8 cellular contexts compared by ENCODE assay signal in genomic region chr12:57452937-57453509, GRCh38. TPM values are rescaled to one million over a fixed set of nuclear protein-coding genes. Genes with fewer than 3 reads are reported as not detected.
DNase-seq lines count a peak whose midpoint lies in the region; ATAC-seq and TF ChIP-seq lines count a peak whose summit lies in the region.

No MANE protein-coding gene starts in this region.

- peaks cover 0 to 11% (median 5%) of the 10 kb centered on the region in 3 experiments for H3K27me3 ChIP-seq in neuronal stem cell (ENCODE audit: control insufficient read depth in 3 of 3, insufficient read depth in 3 of 3, low read depth in 1 of 3, low read length in 3 of 3)
- no peaks in the 10 kb centered on the region for H3K27me3 ChIP-seq in aorta (ENCODE audit: control insufficient read depth in 1 of 2, insufficient read depth in 2 of 2, low read length in 1 of 2)

- peak; percentile 94 for TF ChIP-seq CTCF in GM10248 (IDR thresholded peaks at IDR 0.05; ENCODE audit: control extremely low read depth, extremely low read depth, low read depth, missing control alignments)

- no peak overlapping the region for H2BK12ac ChIP-seq in neuronal stem cell (ENCODE audit: low read length)

- H3K36me3 ChIP-seq in neuronal stem cell (replicated peaks in 1 of 2; ENCODE audit: control insufficient read depth in 2 of 2, insufficient read depth in 2 of 2, low read length in 2 of 2) (no peaks in the 10 kb centered on the region), aorta (ENCODE audit: control insufficient read depth in 1 of 2, insufficient read depth in 2 of 2, low read length in 1 of 2) (no peaks in the 10 kb centered on the region)

- peak; percentile 66 for DNase-seq in GM10248 (ENCODE audit: extremely low spot score)
- peak; percentile 66 for DNase-seq in NCI-H774 (lab: John Stamatoyannopoulos, UW)
- peak; percentile 84 for DNase-seq in activated CD8-positive, alpha-beta memory T cell treated with anti-CD3 and anti-CD28 coated beads, Interleukin-2, amount 50 U/mL, for 48 hours
- DNase-seq in foreskin melanocyte: peak; percentile 44
- no peak for DNase-seq in neuronal stem cell (ENCODE audit: low spot score)
- DNase-seq in aorta: peak; percentile 87 to 94

- no peak overlapping the region for H3K9ac ChIP-seq in neuronal stem cell (ENCODE audit: low read depth, low read length, poor library complexity)

- H2BK15ac ChIP-seq in neuronal stem cell (ENCODE audit: low read length): no peak overlapping the region

- H3K4me2 ChIP-seq in neuronal stem cell (ENCODE audit: insufficient read depth, low read length, poor library complexity, severe bottlenecking): no peak overlapping the region

- H3K4me3 ChIP-seq in neuronal stem cell (ENCODE audit: low read length in 2 of 2): no peak overlapping the region
- H3K4me3 ChIP-seq in aorta (ENCODE audit: low read length in 2 of 2): no peak overlapping the region

- no peak overlapping the region for H4K8ac ChIP-seq in neuronal stem cell (ENCODE audit: low read depth, low read length)

- H3K9me3 ChIP-seq in neuronal stem cell (replicated peaks in 1 of 2; ENCODE audit: control insufficient read depth in 2 of 2, insufficient read depth in 1 of 2, low read depth in 1 of 2, low read length in 2 of 2) (no peaks in the 10 kb centered on the region), aorta (ENCODE audit: control insufficient read depth, low read length) (no peaks in the 10 kb centered on the region)

- H3K27ac ChIP-seq in neuronal stem cell (replicated peaks; ENCODE audit: low read length): no peak overlapping the region
- H3K27ac ChIP-seq in aorta (ENCODE audit: low read depth in 1 of 2, low read length in 2 of 2): peak overlapping the region in 1 of 2 donors; percentile 76

- CTCF ChIA-PET in GM10248 (lab: Yijun Ruan, JAX): interaction anchor here (0.6 to 10.2 kb wide), 66 partner anchors 9 to 465 kb away, joined by 3 to 238 read pairs (median 5); partner anchors contain the start of genes ARHGAP9, CYP27B1, INHBC and SHMT2

- H4K91ac ChIP-seq in neuronal stem cell (ENCODE audit: low read depth, low read length, poor library complexity): no peak overlapping the region

- H3K4me1 ChIP-seq in neuronal stem cell (ENCODE audit: control insufficient read depth in 2 of 2, insufficient read depth in 1 of 2, low read depth in 1 of 2, low read length in 2 of 2) (peaks cover 16% of the 10 kb centered on the region in 2 donors), aorta (ENCODE audit: control insufficient read depth in 1 of 2, insufficient read depth in 2 of 2, low read length in 2 of 2) (no peaks in the 10 kb centered on the region)

- POLR2A ChIA-PET in GM10248 (lab: Yijun Ruan, JAX): no interaction called here

- no peak overlapping the region for H3K14ac ChIP-seq in neuronal stem cell (ENCODE audit: low read length)

- intact Hi-C loops in aorta (cut with DNase I): loop anchor here (1.0 to 5.0 kb wide), 4 partner anchors 71 to 186 kb away; no protein-coding TSS in a partner anchor

- no peak overlapping the region for H3K18ac ChIP-seq in neuronal stem cell (ENCODE audit: low read length)

- WGBS in neuronal stem cell (ENCODE audit: extremely low coverage in 2 of 2, insufficient read length in 2 of 2, insufficient replicate concordance in 1 of 2), 2 donors: no CpG with 5 or more reads among the region's 7 CpGs
- WGBS in aorta, 2 donors: 17 to 23% methylated on average over 7 of the region's 7 CpGs

- peak; percentile 68 for ATAC-seq in HG03066 (IDR thresholded peaks at IDR 0.05; ENCODE audit: low read depth, unreplicated experiment)
- ATAC-seq in aorta (ENCODE audit: low FRiP score): peak; percentile 90
- ATAC-seq in HG02938 (IDR thresholded peaks at IDR 0.05; ENCODE audit: unreplicated experiment): no peak

- H3K79me1 ChIP-seq in neuronal stem cell (ENCODE audit: low read depth, low read length): peaks cover 2% of the 10 kb centered on the region

- H3K4ac ChIP-seq in neuronal stem cell (ENCODE audit: low read length): no peak overlapping the region

- no peak overlapping the region for H3K23ac ChIP-seq in neuronal stem cell (ENCODE audit: low read depth, low read length, poor library complexity)

- peak overlapping the region; percentile 14 for H2AK5ac ChIP-seq in neuronal stem cell (ENCODE audit: low read depth, low read length)

- H2BK5ac ChIP-seq in neuronal stem cell (ENCODE audit: low read length): no peak overlapping the region

- peak overlapping the region; percentile 64 for H2AFZ ChIP-seq in neuronal stem cell (ENCODE audit: low read length)

- H2BK120ac ChIP-seq in neuronal stem cell (ENCODE audit: low read depth, low read length): no peak overlapping the region

RNA-seq across cellular contexts. Expression of gene INHBE, which starts 2.1 kb away (rescaled TPM):
- 0.24 TPM for polyA plus RNA-seq in neuronal stem cell (2013, experiment 1 of 2)
- 0.35 TPM for polyA plus RNA-seq in neuronal stem cell (2013, experiment 2 of 2)
- total RNA-seq in aorta: not detected
- not detected for polyA plus RNA-seq in aorta

RNA-seq across cellular contexts. Expression of gene GLI1, which starts 6.6 kb away (rescaled TPM):
- 0.28 TPM for polyA plus RNA-seq in neuronal stem cell (2013, experiment 1 of 2)
- polyA plus RNA-seq in neuronal stem cell (2013, experiment 2 of 2): 0.03 TPM
- total RNA-seq in aorta: 10 to 100 TPM in 1 of 2 donors, 1 to 10 TPM in 1; 2.4 to 15.5 TPM
- 1 to 10 TPM in 1 of 2 donors, under 1 TPM in 1; 0.25 to 2.1 TPM for polyA plus RNA-seq in aorta

RNA-seq across cellular contexts. Expression of gene INHBC, which starts 18.4 kb away (rescaled TPM):
- polyA plus RNA-seq in neuronal stem cell (2013, experiment 1 of 2): 0.11 TPM
- polyA plus RNA-seq in neuronal stem cell (2013, experiment 2 of 2): 0.11 TPM
- total RNA-seq in aorta: not detected
- polyA plus RNA-seq in aorta: not detected

RNA-seq across cellular contexts. Expression of gene R3HDM2, which starts 22.2 kb away (rescaled TPM):
- 37.4 TPM for polyA plus RNA-seq in neuronal stem cell (2013, experiment 1 of 2)
- 37.2 TPM for polyA plus RNA-seq in neuronal stem cell (2013, experiment 2 of 2)
- total RNA-seq in aorta: 10 to 100 TPM; 55.8 to 75.4 TPM
- 10 to 100 TPM; 11.3 to 22.7 TPM for polyA plus RNA-seq in aorta

RNA-seq across cellular contexts. Expression of gene ARHGAP9, which starts 26.6 kb away (rescaled TPM):
- 0.01 TPM for polyA plus RNA-seq in neuronal stem cell (2013, experiment 1 of 2)
- polyA plus RNA-seq in neuronal stem cell (2013, experiment 2 of 2): 0.07 TPM
- 10 to 100 TPM; 16.2 to 38.8 TPM for total RNA-seq in aorta
- 10 to 100 TPM in 1 of 2 donors, 1 to 10 TPM in 1; 5.5 to 21.2 TPM for polyA plus RNA-seq in aorta
